8 cellular contexts compared by ENCODE assay signal in the genomic region with DNA sequence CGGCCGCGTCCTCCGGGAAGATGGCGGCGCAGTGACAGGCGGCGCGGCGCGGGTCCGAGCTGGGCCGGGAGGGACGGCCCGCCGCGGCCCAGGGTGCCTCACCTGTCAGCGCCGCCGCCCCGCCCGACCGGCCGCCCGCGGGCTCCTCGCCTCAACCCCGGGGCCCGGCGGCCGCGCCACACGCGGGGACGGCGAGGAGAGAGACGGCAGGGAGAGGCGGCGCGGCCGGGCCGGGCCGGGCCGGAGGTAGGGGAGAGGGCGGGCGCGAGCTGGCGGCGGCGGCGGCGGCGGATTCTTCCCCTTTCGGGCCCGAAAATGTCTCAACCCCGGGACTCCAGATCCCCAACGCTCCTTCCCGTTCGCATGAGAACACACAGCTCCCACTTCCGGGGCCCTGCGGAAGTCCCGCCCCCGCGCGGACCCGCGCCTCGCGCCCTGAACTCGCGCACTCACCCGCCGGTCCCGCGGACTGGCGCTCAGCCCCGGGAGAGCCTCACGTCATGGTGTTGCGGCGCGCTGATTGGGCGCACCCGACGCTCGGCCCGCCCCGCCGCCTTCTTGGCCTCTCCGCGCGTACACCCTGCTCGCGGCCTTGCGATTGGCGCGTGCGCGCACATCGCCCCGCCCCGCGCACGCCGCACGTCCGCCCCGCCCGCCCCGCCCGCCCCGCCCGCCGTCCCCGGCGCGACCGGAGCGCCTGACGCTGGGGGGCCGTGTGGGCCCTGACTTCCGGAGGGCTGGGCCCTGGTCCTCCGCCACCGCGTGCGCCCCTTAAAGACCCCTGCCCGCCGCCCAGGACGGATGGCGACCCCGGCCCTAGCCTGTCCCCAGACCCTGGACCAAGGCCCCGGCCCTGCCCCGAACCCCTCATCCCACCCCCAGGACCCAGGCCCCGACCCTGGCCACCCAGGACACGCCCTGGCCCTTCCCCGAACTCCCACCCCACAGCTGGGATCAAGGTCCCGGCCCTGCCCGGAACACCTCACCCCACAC. TPM values are rescaled to one million over a fixed set of nuclear protein-coding genes. Genes with fewer than 3 reads are reported as not detected.
DNase-seq lines count a peak whose midpoint lies in the region; ATAC-seq and TF ChIP-seq lines count a peak whose summit lies in the region.

A gene (minus strand): TSS at position 380 of the 993 bp plus-strand sequence. CDS start 45,984 bp downstream, outside the sequence.

- H3K27me3 ChIP-seq in lung (ENCODE audit: control insufficient read depth, insufficient read depth): no peaks in the 10 kb centered on the region

- peaks cover 0 to under 1% of the 10 kb centered on the region in 2 donors for H3K36me3 ChIP-seq in lung (ENCODE audit: control insufficient read depth in 2 of 2, insufficient read depth in 2 of 2, low read length in 2 of 2)

- H3K27ac ChIP-seq in lung (ENCODE audit: low read depth in 1 of 2, low read length in 1 of 2): peak within 1 kb of the TSS; percentile 95 to 99

- no peak for TF ChIP-seq CTCF in lung (IDR thresholded peaks at IDR 0.05; ENCODE audit: control extremely low read depth, extremely low read depth)

- peak; percentile 95 for DNase-seq in COLO668 (lab: John Stamatoyannopoulos, UW; ENCODE audit: unreplicated experiment)
- peak; percentile 96 for DNase-seq in HT-29 (ENCODE audit: low spot score)
- DNase-seq in NK-92 treated with Interleukin-12 subunit alpha and Interleukin-12 subunit beta, amount 100 ng/mL, for 24 hours (lab: John Stamatoyannopoulos, UW): peak; percentile 76
- DNase-seq in activated CD8-positive, alpha-beta memory T cell treated with anti-CD3 and anti-CD28 coated beads for 24 hours: peak; percentile 98
- peak; percentile 93 for DNase-seq in effector CD4-positive, alpha-beta T cell
- peak; percentile 96 for DNase-seq in lung (ENCODE audit: low spot score)
- peak; percentile 91 to 96 (median 95) for DNase-seq in stimulated activated CD4-positive, alpha-beta T cell treated with anti-CD3 and anti-CD28 coated beads, TNF-alpha, amount 100 ng/mL, for 24 hours (ENCODE audit: low read depth in 3 of 3)

- ATAC-seq in GM21360 (IDR thresholded peaks at IDR 0.05; ENCODE audit: unreplicated experiment) (peak; percentile 91), lung (ENCODE audit: insufficient read depth, low FRiP score) (peak; percentile 98)

- peaks cover 8 to 14% of the 10 kb centered on the region in 2 donors for H3K4me1 ChIP-seq in lung (ENCODE audit: control insufficient read depth in 2 of 2, insufficient read depth in 2 of 2, low read length in 2 of 2)

- no peaks in the 10 kb centered on the region for H3K9me3 ChIP-seq in lung (ENCODE audit: control insufficient read depth in 2 of 2, insufficient read depth in 1 of 2, low read length in 1 of 2)

- whole genome bisulfite sequencing in lung, 2 donors: 0 to 1% methylated on average over 54 to 137 of the region's 137 CpGs

- H3K4me3 ChIP-seq in lung: peak within 1 kb of the TSS; percentile 83

RNA-seq across cellular contexts. Expression of the gene that starts here (rescaled TPM):
- total RNA-seq in HT-29 (2014; rRNA removed; shearing (Covaris generic)): 60.6 and 71.1 TPM in 2 replicates
- 100 to 1,000 TPM; 108 to 133 TPM for total RNA-seq in lung
- 10 to 100 TPM; 24.7 to 26.1 TPM for polyA plus RNA-seq in lung

Comparison
In these comparisons a context has a peak if more than half of its experiments do, and no peak if none do; other contexts are left out.
1. Peak in every context shown above with its lines: DNase-seq, ATAC-seq, H3K4me3 ChIP-seq and H3K27ac ChIP-seq.